Comparison of ENCODE assay signal across 8 cellular contexts in genomic region chr14:57390806-57391562, GRCh38. TPM values are rescaled to one million over a fixed set of nuclear protein-coding genes. Genes with fewer than 3 reads are reported as not detected.
DNase-seq lines count a peak whose midpoint lies in the region; ATAC-seq, FAIRE-seq and TF ChIP-seq lines count a peak whose summit lies in the region.

No MANE protein-coding gene starts in this region.

- H3K9me3 ChIP-seq in ES-I3 (ENCODE audit: control insufficient read depth, insufficient read depth, low read length) (no peaks in the 10 kb centered on the region), IMR-90 (ENCODE audit: control insufficient read depth, insufficient read depth, low read length) (no peaks in the 10 kb centered on the region), WERI-Rb-1 (ENCODE audit: severe bottlenecking) (no peaks in the 10 kb centered on the region), liver (ENCODE audit: control insufficient read depth in 4 of 4, low read length in 3 of 4) (no peaks in the 10 kb centered on the region)

- dilution Hi-C loops in IMR-90 (cut with HindIII; ENCODE audit: low sequenced_read_pairs, unreplicated experiment) = no loop called here

- DNase-seq in IMR-90 (peak; percentile 14), WERI-Rb-1 (peak; percentile 38), choroid plexus epithelial cell (ENCODE audit: low read depth) (peak; percentile 31), RCC 7860 (ENCODE audit: low spot score) (no peak)
- DNase-seq in stimulated activated CD4-positive, alpha-beta T cell treated with anti-CD3 and anti-CD28 coated beads, Interleukin-4, amount 100 ng/mL, for 48 hours (ENCODE audit: low read depth in 2 of 2) = peak; percentile 10 to 35

- H3K27ac ChIP-seq in IMR-90 (ENCODE audit: insufficient read depth, low read length) (peak overlapping the region; percentile 70), WERI-Rb-1 (peak overlapping the region; percentile 88), liver (ENCODE audit: low read depth in 1 of 2, low read length in 2 of 2) (peak overlapping the region; percentile 82 to 89)

- BruUV-seq in IMR-90 (replicated peaks; lab: Mats Ljungman, UMichigan) = TSS peak; percentile 66

- no peak for TF ChIP-seq POLR2A in IMR-90 (IDR thresholded peaks at IDR 0.05; ENCODE audit: low read depth, low read length)

- H3K56ac ChIP-seq in IMR-90 (ENCODE audit: extremely low read depth, insufficient read depth, low read length) = no peak overlapping the region

- H3K4me3 ChIP-seq in IMR-90 (ENCODE audit: insufficient read depth, low read depth, low read length) (peak overlapping the region; percentile 60), WERI-Rb-1 (ENCODE audit: low read depth, low read length) (peak overlapping the region; percentile 78), choroid plexus epithelial cell (ENCODE audit: low read depth, low read length) (peak overlapping the region; percentile 82), liver (ENCODE audit: low read depth in 1 of 3, low read length in 3 of 3) (peak overlapping the region; percentile 73 to 87 (median 74))

- H3K9ac ChIP-seq in ES-I3 (ENCODE audit: low read depth, low read length) = peak overlapping the region; percentile 73
- H3K9ac ChIP-seq in IMR-90 (ENCODE audit: low read depth, low read length) = peak overlapping the region; percentile 71
- H3K9ac ChIP-seq in liver (ENCODE audit: low read depth in 1 of 2, low read length in 2 of 2) = peak overlapping the region; percentile 80 to 88

- no peak for TF ChIP-seq RAD21 in IMR-90 (IDR thresholded peaks at IDR 0.05; ENCODE audit: low read length)
- no peak for TF ChIP-seq RAD21 in liver (IDR thresholded peaks at IDR 0.05)

- H3K36me3 ChIP-seq in ES-I3 (ENCODE audit: insufficient read depth, low read length) (no peaks in the 10 kb centered on the region), IMR-90 (ENCODE audit: control insufficient read depth, insufficient read depth, low read length) (no peaks in the 10 kb centered on the region), WERI-Rb-1 (peaks cover 15% of the 10 kb centered on the region), liver (ENCODE audit: control insufficient read depth in 4 of 4, insufficient read depth in 3 of 4, low read depth in 1 of 4, low read length in 3 of 4) (no peaks in the 10 kb centered on the region)

- H4K5ac ChIP-seq in IMR-90 (ENCODE audit: low read depth, low read length) = no peak overlapping the region

- no peak overlapping the region for H2BK120ac ChIP-seq in IMR-90 (ENCODE audit: low read depth, low read length)

- H2AFZ ChIP-seq in IMR-90 (replicated peaks; ENCODE audit: low read length, poor library complexity) = peak overlapping the region; percentile 99

- no peak overlapping the region for H2AK5ac ChIP-seq in IMR-90 (ENCODE audit: low read depth, low read length)

- no peak overlapping the region for H2BK20ac ChIP-seq in IMR-90 (ENCODE audit: low read depth, low read length)

- ATAC-seq in GM21528 (IDR thresholded peaks at IDR 0.05; ENCODE audit: low FRiP score, unreplicated experiment) (peak; percentile 60), IMR-90 (ENCODE audit: low read depth) (peak; percentile 63)

- TF ChIP-seq CTCF in IMR-90 (conservative IDR thresholded peaks at IDR 0.05; ENCODE audit: low read depth, low read length) (no peak), WERI-Rb-1 (IDR thresholded peaks at IDR 0.05; ENCODE audit: low read depth, low read length) (no peak), choroid plexus epithelial cell (conservative IDR thresholded peaks at IDR 0.05; ENCODE audit: low read depth, low read length) (no peak), liver (IDR thresholded peaks at IDR 0.05; ENCODE audit: low read depth, low read length, missing input control) (no peak)

- intact Hi-C loops in IMR-90 (cut with micrococcal nuclease) = no loop called here

- peak overlapping the region; percentile 38; the same call in 1 of the 2 replicates for H3K14ac ChIP-seq in IMR-90 (replicated peaks; ENCODE audit: low read depth, low read length)

- no peak for FAIRE-seq in RCC 7860 (lab: Jason Lieb, UNC)

- POLR2A ChIA-PET in IMR-90 (lab: Charles Lee; ENCODE audit: unreplicated experiment) = interaction anchor here (0.8 kb wide), 1 partner anchor 1638 kb away, joined by 3 read pairs; no protein-coding TSS in a partner anchor

- peak overlapping the region; percentile 60 for H2BK5ac ChIP-seq in IMR-90 (ENCODE audit: low read depth, low read length, poor library complexity, severe bottlenecking)

- peaks cover 9 to 27% of the 10 kb centered on the region in 2 experiments for H3K79me1 ChIP-seq in IMR-90 (ENCODE audit: low read depth in 1 of 2, low read length in 2 of 2)

- H3K4ac ChIP-seq in IMR-90 (ENCODE audit: low read depth, low read length) = peak overlapping the region; percentile 65; the same call in 1 of the 2 replicates

- H3K4me1 ChIP-seq in ES-I3 (ENCODE audit: insufficient read depth, low read length) = peaks cover 5% of the 10 kb centered on the region
- H3K4me1 ChIP-seq in IMR-90 (ENCODE audit: control insufficient read depth, insufficient read depth, low read length) = peaks cover 3% of the 10 kb centered on the region
- H3K4me1 ChIP-seq in liver (ENCODE audit: control insufficient read depth in 4 of 4, insufficient read depth in 4 of 4, low read length in 3 of 4) = peaks cover 6 to 32% (median 20%) of the 10 kb centered on the region in 4 donors

- no peak overlapping the region for H2BK15ac ChIP-seq in IMR-90 (ENCODE audit: low read depth, low read length)

- H4K91ac ChIP-seq in IMR-90 (ENCODE audit: insufficient read depth, low read depth, low read length) = no peak overlapping the region

- H3K9me1 ChIP-seq in IMR-90 (ENCODE audit: insufficient read depth, low read length) = 0 out of 2 replicates have a peak, but pooled peaks cover 5% of the 10 kb centered on the region

- H3K27me3 ChIP-seq in IMR-90 (ENCODE audit: control insufficient read depth, insufficient read depth, low read length) (no peaks in the 10 kb centered on the region), WERI-Rb-1 (ENCODE audit: insufficient read depth, low read depth, severe bottlenecking) (no peaks in the 10 kb centered on the region), liver (ENCODE audit: control insufficient read depth in 4 of 4, insufficient read depth in 4 of 4, low read length in 3 of 4) (no peaks in the 10 kb centered on the region)

- WGBS in IMR-90 (ENCODE audit: extremely low coverage in 2 of 2, insufficient read length in 1 of 2), 2 experiments = 0% methylated on average over 21 of the region's 75 CpGs; no CpG with 5 or more reads in 1 of the 2 experiments
- WGBS in liver = 0% methylated on average over 75 of the region's 75 CpGs

- no peak overlapping the region for H3K18ac ChIP-seq in IMR-90 (ENCODE audit: low read depth, low read length)

- H3K23ac ChIP-seq in IMR-90 (ENCODE audit: low read depth, low read length) = peak overlapping the region; percentile 95

- CTCF ChIA-PET in IMR-90 (lab: Yijun Ruan, JAX) = no interaction called here

- in situ Hi-C loops in IMR-90 (cut with MboI; ENCODE audit: low sequenced_read_pairs) = no loop called here

- peak overlapping the region; percentile 97 for H3K4me2 ChIP-seq in IMR-90 (ENCODE audit: low read depth, low read length)

- peak overlapping the region in 1 of 2 experiments; percentile 97; a peak in 1 of 4 replicates for H4K8ac ChIP-seq in IMR-90 (ENCODE audit: low read depth in 2 of 2, low read length in 2 of 2)

- peak overlapping the region; percentile 83 for H2AK9ac ChIP-seq in IMR-90 (replicated peaks; ENCODE audit: low read depth, low read length, poor library complexity)

- peaks cover 14% of the 10 kb centered on the region; the same call in 1 of the 2 replicates for H4K20me1 ChIP-seq in IMR-90 (ENCODE audit: insufficient read depth, low read length)

TF ChIP-seq in IMR-90, 13 proteins besides CTCF, POLR2A, EP300 and RAD21 (continues in another document):
- TF ChIP-seq MAFK (IDR thresholded peaks at IDR 0.05; ENCODE audit: low read depth, low read length) (no peak), USF2 (IDR thresholded peaks at IDR 0.05; ENCODE audit: low read depth, low read length) (no peak), BHLHE40 (IDR thresholded peaks at IDR 0.05; ENCODE audit: low read depth, low read length) (no peak), MAZ (IDR thresholded peaks at IDR 0.05; ENCODE audit: borderline replicate concordance, low read depth, low read length) (no peak), RFX5 (IDR thresholded peaks at IDR 0.05; ENCODE audit: low read depth, low read length) (no peak), RCOR1 (IDR thresholded peaks at IDR 0.05; ENCODE audit: insufficient replicate concordance, low read length) (no peak), NFE2L2 (IDR thresholded peaks at IDR 0.05; ENCODE audit: low read depth, low read length) (no peak)

TF ChIP-seq in liver, 16 proteins besides CTCF, POLR2A, EP300 and RAD21 (continues in another document):
- TF ChIP-seq NR2F2 (IDR thresholded peaks at IDR 0.05) (no peak), JUND (IDR thresholded peaks at IDR 0.05) (no peak), MAX (IDR thresholded peaks at IDR 0.05) (no peak), RXRA (IDR thresholded peaks at IDR 0.05) (no peak), YY1 (IDR thresholded peaks at IDR 0.05) (no peak), FOXA1 (IDR thresholded peaks at IDR 0.05) (no peak)

RNA-seq across cellular contexts. Expression of gene NAA30, which starts 0.6 kb away (rescaled TPM):
- 24.4 and 25.3 TPM in 2 replicates for total RNA-seq in IMR-90 (2012; rRNA removed)
- 3.6 and 5.8 TPM in 2 replicates for polyA plus RNA-seq in IMR-90 (2012; rRNA removed)
- polyA plus RNA-seq in IMR-90 (2012; cell fraction: cytosol; rRNA removed) = 1.2 TPM in 2 replicates
- polyA plus RNA-seq in IMR-90 (2012; cell fraction: nucleus; rRNA removed; ENCODE audit: low replicate concordance) = 0.88 and 3.7 TPM in 2 replicates
- total RNA-seq in liver = 10 to 100 TPM; 10.2 to 19.1 TPM
- 1 to 10 TPM; 5.8 to 6.1 TPM for polyA plus RNA-seq in liver
